8 cellular contexts compared by ENCODE assay signal in the genomic region with DNA sequence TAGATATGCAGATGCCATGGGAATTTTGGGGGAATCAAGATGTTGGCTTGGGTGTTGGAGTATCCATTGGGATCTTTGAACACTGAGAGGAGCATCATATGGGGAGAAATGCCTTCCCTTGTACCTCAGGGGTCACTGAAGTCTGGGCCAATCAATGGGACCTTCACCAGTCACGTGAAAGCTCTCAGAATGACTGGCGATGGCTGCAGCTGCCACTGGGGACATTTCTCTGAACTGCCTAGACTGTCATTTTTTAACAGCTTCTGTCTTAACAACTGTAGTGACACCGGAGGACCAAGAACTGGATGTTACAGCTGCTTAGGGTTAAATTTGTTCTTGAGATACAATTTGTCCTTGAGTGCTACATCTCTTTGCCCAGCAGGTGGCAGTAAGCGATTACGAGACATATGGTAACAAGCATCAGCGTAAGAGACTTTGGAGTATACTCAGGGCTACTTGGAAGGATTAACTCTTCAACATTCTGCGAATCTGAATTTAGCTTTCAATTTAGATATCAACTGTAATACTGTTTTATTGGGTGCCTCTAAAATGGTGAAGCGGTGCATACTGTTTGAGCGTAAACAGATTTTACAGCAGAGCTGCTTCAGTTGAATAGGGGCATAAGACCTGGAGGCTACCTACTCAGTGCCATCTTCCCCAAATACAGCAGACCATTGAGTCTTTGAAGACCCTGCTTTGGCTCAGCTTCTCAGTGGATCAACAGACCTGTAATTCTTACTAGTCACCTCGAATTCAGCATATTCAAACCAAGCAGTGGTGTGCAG. TPM values are rescaled to one million over a fixed set of nuclear protein-coding genes. Genes with fewer than 3 reads are reported as not detected.
DNase-seq lines count a peak whose midpoint lies in the region; ATAC-seq and TF ChIP-seq lines count a peak whose summit lies in the region.

No MANE protein-coding gene starts in this region.

- H3K27ac ChIP-seq in body of pancreas (no peak overlapping the region), iPS DF 6.9 (ENCODE audit: low read length) (no peak overlapping the region)

- H3K9me3 ChIP-seq in Loucy (ENCODE audit: insufficient read depth, low read depth, low read length) (no peaks in the 10 kb centered on the region), body of pancreas (no peaks in the 10 kb centered on the region), iPS DF 6.9 (ENCODE audit: control insufficient read depth, insufficient read depth, low read length) (no peaks in the 10 kb centered on the region)

- H3K79me2 ChIP-seq in Loucy (ENCODE audit: insufficient read depth, low read length): no peaks in the 10 kb centered on the region

- H3K9ac ChIP-seq in Loucy (ENCODE audit: low read depth, low read length, poor library complexity, severe bottlenecking): no peak overlapping the region

- H4K20me1 ChIP-seq in Loucy (ENCODE audit: insufficient read depth, low read length, poor library complexity, severe bottlenecking): no peaks in the 10 kb centered on the region

- 17 to 18% methylated on average over 10 of the region's 10 CpGs for WGBS in body of pancreas, 2 donors
- WGBS in iPS DF 6.9 (ENCODE audit: insufficient coverage, insufficient read length): no CpG with 5 or more reads among the region's 10 CpGs

- H3K4me3 ChIP-seq in Loucy (ENCODE audit: low read length, poor library complexity, severe bottlenecking) (no peak overlapping the region), body of pancreas (no peak overlapping the region), iPS DF 6.9 (ENCODE audit: low read length) (no peak overlapping the region)

- peak; percentile 93 for TF ChIP-seq CTCF in Loucy (conservative IDR thresholded peaks at IDR 0.05; ENCODE audit: low read length)
- TF ChIP-seq CTCF in body of pancreas (IDR thresholded peaks at IDR 0.05): peak; percentile 65 to 86 (median 81)

- DNase-seq in NCI-H1417 (lab: John Stamatoyannopoulos, UW) (peak; percentile 45 to 85 (median 71)), NCI-H1417 treated with DMSO at 0.1 percent for 48 hours (lab: John Stamatoyannopoulos, UW) (no peak), GOT3 (lab: John Stamatoyannopoulos, UW) (peak; percentile 6), SW480 (ENCODE audit: low spot score) (peak; percentile 51), body of pancreas (peak; percentile 74 to 83 (median 80)), iPS DF 6.9 (ENCODE audit: low read depth, low spot score) (peak; percentile 67)
- peak; percentile 19 for DNase-seq in stimulated activated CD4-positive, alpha-beta T cell treated with anti-CD3 and anti-CD28 coated beads, Interleukin-12 subunit alpha, Interleukin-12 subunit beta, amount 100 ng/mL, for 4 hours

- peaks cover 67% of the 10 kb centered on the region for H3K27me3 ChIP-seq in Loucy (ENCODE audit: insufficient read depth, low read length, poor library complexity, severe bottlenecking)
- H3K27me3 ChIP-seq in body of pancreas: no peaks in the 10 kb centered on the region
- no peaks in the 10 kb centered on the region for H3K27me3 ChIP-seq in iPS DF 6.9 (ENCODE audit: control insufficient read depth, insufficient read depth, low read length)

- no peak overlapping the region for H2AFZ ChIP-seq in Loucy (ENCODE audit: low read length)

- H3K4me1 ChIP-seq in Loucy (ENCODE audit: insufficient read depth, low read length, poor library complexity, severe bottlenecking) (peaks cover 18% of the 10 kb centered on the region), body of pancreas (no peaks in the 10 kb centered on the region), iPS DF 6.9 (ENCODE audit: control insufficient read depth, insufficient read depth, low read length) (no peaks in the 10 kb centered on the region)

- no peak for TF ChIP-seq POLR2A in body of pancreas (IDR thresholded peaks at IDR 0.05)

- peak; percentile 78 for ATAC-seq in body of pancreas

- intact Hi-C loops in body of pancreas (cut with DNase I): loop anchor here (10.0 kb wide), 2 partner anchors 130 to 220 kb away; no protein-coding TSS in a partner anchor

- H3F3A ChIP-seq in Loucy (ENCODE audit: low read depth): no peaks in the 10 kb centered on the region

- no peaks in the 10 kb centered on the region for H3K9me2 ChIP-seq in Loucy (replicated peaks; ENCODE audit: low read depth, low read length)

- H3K4me2 ChIP-seq in Loucy (ENCODE audit: low read depth, low read length, poor library complexity, severe bottlenecking): no peak overlapping the region

- no peaks in the 10 kb centered on the region for H3K36me3 ChIP-seq in Loucy (ENCODE audit: insufficient read depth, low read length)
- no peaks in the 10 kb centered on the region for H3K36me3 ChIP-seq in body of pancreas (replicated peaks in 1 of 2; ENCODE audit: insufficient read depth in 1 of 2, low read depth in 2 of 2)
- H3K36me3 ChIP-seq in iPS DF 6.9 (ENCODE audit: control insufficient read depth, insufficient read depth, low read length): peaks cover 37% of the 10 kb centered on the region

RNA-seq across cellular contexts. Expression of a gene that starts 36.0 kb away (rescaled TPM):
- total RNA-seq in body of pancreas: 100 to 1,000 TPM; 109 to 203 TPM
